19 cellular contexts compared by ENCODE assay signal in genomic region chr9:127817881-127818434, GRCh38. TPM values are rescaled to one million over a fixed set of nuclear protein-coding genes. Genes with fewer than 3 reads are reported as not detected.
A peak's percentile ranks its signal among the peaks of the same experiment; 100 is the strongest.
DNase-seq lines count a peak whose midpoint lies in the region; ATAC-seq, FAIRE-seq and TF ChIP-seq lines count a peak whose summit lies in the region.
"Had no signal": no experiment of that assay in that cellular context is flagged by ENCODE, and none has a peak within 500 bp of the region (broad histone marks: within the 10 kb centered on the region; RNA-seq: fewer than 3 reads in every experiment).

No MANE protein-coding gene starts in this region.

- H4K20me1 ChIP-seq in K562 (replicated peaks; ENCODE audit: control insufficient read depth, insufficient read depth, low read length) (no peaks in the 10 kb centered on the region), OCI-LY7 (ENCODE audit: insufficient read depth, low read length) (no peaks in the 10 kb centered on the region)

- no peak overlapping the region for H3K4me3 ChIP-seq in K562
- H3K4me3 ChIP-seq in OCI-LY7 (ENCODE audit: low read depth, low read length, poor library complexity, severe bottlenecking) = no peak overlapping the region
- H3K4me3 ChIP-seq: neural progenitor cell, skin epidermis had no signal

- no peak for TF ChIP-seq EP300 in K562 (IDR thresholded peaks at IDR 0.05; ENCODE audit: low read length)

- DNase-seq in Calu3 (no peak), LHCN-M2 (ENCODE audit: low read depth) (peak; percentile 83), K562 (ENCODE audit: extremely low read depth in 1 of 4, low spot score in 3 of 4) (no peak), myocyte (ENCODE audit: low read depth) (peak; percentile 97), OCI-LY7 (ENCODE audit: low spot score) (no peak), GM13977 (ENCODE audit: low spot score) (no peak), type B pancreatic cell (ENCODE audit: extremely low spot score, unreplicated experiment) (no peak)
- DNase-seq: activated naive CD4-positive, alpha-beta T cell treated with anti-CD3 and anti-CD28 coated beads, Interleukin-2, amount 50 U/mL, for 16 hours; CD4-positive, alpha-beta T cell; GDM1; left cardiac atrium; NCI-H1417 treated with DMSO at 0.1 percent for 48 hours; NCI-H748 treated with DMSO at 0.1 percent for 48 hours had no signal

- no peak for ATAC-seq in K562
- no peak for ATAC-seq in GM18505 (IDR thresholded peaks at IDR 0.05; ENCODE audit: unreplicated experiment)

- H3K27ac Mint-ChIP-seq in Calu3 (ENCODE audit: unreplicated experiment) = peak overlapping the region; percentile 28
- H3K27ac Mint-ChIP-seq in type B pancreatic cell = no peak overlapping the region
- H3K27ac Mint-ChIP-seq: CD4-positive, alpha-beta T cell had no signal

- TF ChIP-seq CTCF in Calu3 (IDR thresholded peaks at IDR 0.05; ENCODE audit: unreplicated experiment) = no peak
- no peak for TF ChIP-seq CTCF in K562 (IDR thresholded peaks at IDR 0.05 in 2 of 3, conservative IDR thresholded peaks at IDR 0.05 in 1 of 3; ENCODE audit: insufficient read depth in 2 of 3, low read depth in 1 of 3, low read length in 3 of 3)
- no peak for TF ChIP-seq CTCF in OCI-LY7 (conservative IDR thresholded peaks at IDR 0.05; ENCODE audit: low read length)
- no peak for TF ChIP-seq CTCF in GM13977 (IDR thresholded peaks at IDR 0.05; ENCODE audit: extremely low read depth, insufficient read depth, missing control alignments)
- TF ChIP-seq CTCF in type B pancreatic cell (conservative IDR thresholded peaks at IDR 0.05) = no peak

- TF ChIP-seq POLR2A in K562 (conservative IDR thresholded peaks at IDR 0.05) = no peak
- TF ChIP-seq POLR2A in GM18505 (IDR thresholded peaks at IDR 0.05; ENCODE audit: borderline replicate concordance, extremely low read depth, insufficient read depth, insufficient read length) = no peak

- CTCF ChIA-PET in Calu3 (lab: Charles Lee) (no interaction called here), K562 (lab: Yijun Ruan, JAX; ENCODE audit: low intra/inter-chr PET ratio) (no interaction called here), OCI-LY7 (lab: Charles Lee; ENCODE audit: unreplicated experiment) (no interaction called here)

- no peak overlapping the region for H3K27ac ChIP-seq in K562 (ENCODE audit: extremely low read depth, low read depth, low read length)
- no peak overlapping the region for H3K27ac ChIP-seq in OCI-LY7 (ENCODE audit: low read depth, low read length, poor library complexity, severe bottlenecking)
- H3K27ac ChIP-seq: epithelial cell of prostate, neural progenitor cell had no signal

- in situ Hi-C loops in K562 (cut with MboI) = no loop called here
- in situ Hi-C loops in GM13977 (cut with MboI; ENCODE audit: low pct_unique_long_range_greater_than_20kb, low sequenced_read_pairs, unreplicated experiment) = no loop called here

- H3K27me3 ChIP-seq in K562 (ENCODE audit: control insufficient read depth in 2 of 2, insufficient read depth in 2 of 2, low read length in 2 of 2) = no peaks in the 10 kb centered on the region
- H3K27me3 ChIP-seq: neural progenitor cell had no signal

- POLR2A ChIA-PET in K562 (lab: Yijun Ruan, JAX) (interaction anchor here (0.5 to 1.8 kb wide), 8 partner anchors 8 to 45 kb away, joined by 3 to 12 read pairs (median 4); no protein-coding TSS in a partner anchor), OCI-LY7 (lab: Charles Lee) (no interaction called here)

- no peaks in the 10 kb centered on the region for H3K9me3 Mint-ChIP-seq in Calu3 (ENCODE audit: low read depth, unreplicated experiment)
- no peaks in the 10 kb centered on the region for H3K9me3 Mint-ChIP-seq in type B pancreatic cell
- H3K9me3 Mint-ChIP-seq: CD4-positive, alpha-beta T cell; neural progenitor cell had no signal

- peaks cover 32% of the 10 kb centered on the region for H3K36me3 Mint-ChIP-seq in Calu3 (ENCODE audit: insufficient read depth, unreplicated experiment)
- H3K36me3 Mint-ChIP-seq in type B pancreatic cell = no peaks in the 10 kb centered on the region
- H3K36me3 Mint-ChIP-seq: neural progenitor cell had no signal

- intact Hi-C loops in Calu3 (cut with micrococcal nuclease; ENCODE audit: unreplicated experiment) (no loop called here), K562 (cut with micrococcal nuclease) (no loop called here), OCI-LY7 (cut with micrococcal nuclease; ENCODE audit: unreplicated experiment) (no loop called here)

- no peak for FAIRE-seq in K562 (lab: Jason Lieb, UNC)
- FAIRE-seq: GM18507, TTC549 had no signal

- no peaks in the 10 kb centered on the region for H3K79me2 ChIP-seq in K562 (ENCODE audit: control insufficient read depth, insufficient read depth, low read length)
- H3K79me2 ChIP-seq in OCI-LY7 (ENCODE audit: insufficient read depth, low read depth, low read length) = no peaks in the 10 kb centered on the region

- WGBS in K562 (ENCODE audit: insufficient coverage, low coverage, missing lambda C conversion rate) = 88% methylated on average over 10 of the region's 17 CpGs

- peaks cover 0 to 27% of the 10 kb centered on the region in 2 experiments; a peak in 1 of 5 replicates for H3K4me1 ChIP-seq in K562 (replicated peaks in 1 of 2; ENCODE audit: control insufficient read depth in 2 of 2, insufficient read depth in 2 of 2, low read length in 2 of 2)
- no peaks in the 10 kb centered on the region for H3K4me1 ChIP-seq in OCI-LY7 (ENCODE audit: insufficient read depth, low read length, poor library complexity, severe bottlenecking)
- H3K4me1 ChIP-seq: neural progenitor cell had no signal

- H3K9me2 ChIP-seq in OCI-LY7 (ENCODE audit: insufficient read depth, low read length) = no peaks in the 10 kb centered on the region

- H3K9me3 ChIP-seq in K562 (replicated peaks; ENCODE audit: control insufficient read depth, insufficient read depth, low read depth, low read length) (no peaks in the 10 kb centered on the region), OCI-LY7 (ENCODE audit: low read length) (no peaks in the 10 kb centered on the region)

- TF ChIP-seq RAD21 in K562 (CRISPR knock-in tag; conservative IDR thresholded peaks at IDR 0.05 in 1 of 2, IDR thresholded peaks at IDR 0.05 in 1 of 2) = no peak

- H3K4me1 Mint-ChIP-seq in Calu3 (ENCODE audit: low read depth, unreplicated experiment) = no peaks in the 10 kb centered on the region
- H3K4me1 Mint-ChIP-seq in type B pancreatic cell (ENCODE audit: unreplicated experiment) = peaks cover 7% of the 10 kb centered on the region
- H3K4me1 Mint-ChIP-seq: neural progenitor cell had no signal

- no peaks in the 10 kb centered on the region for H3K27me3 Mint-ChIP-seq in Calu3 (ENCODE audit: unreplicated experiment)
- no peaks in the 10 kb centered on the region for H3K27me3 Mint-ChIP-seq in type B pancreatic cell
- H3K27me3 Mint-ChIP-seq: CD4-positive, alpha-beta T cell had no signal

- no peak overlapping the region for H3K4me2 ChIP-seq in K562 (ENCODE audit: insufficient read depth, low read length)
- no peak overlapping the region for H3K4me2 ChIP-seq in OCI-LY7 (ENCODE audit: low read length)
- H3K4me2 ChIP-seq: neural progenitor cell had no signal

- H2AFZ ChIP-seq in K562 (ENCODE audit: low read depth, low read length) (no peak overlapping the region), OCI-LY7 (ENCODE audit: low read length) (no peak overlapping the region)
- H2AFZ ChIP-seq: neural progenitor cell had no signal

- H3K36me3 ChIP-seq in K562 (ENCODE audit: control insufficient read depth, insufficient read depth, low read length) = peaks cover 21% of the 10 kb centered on the region; the same call in 1 of the 3 replicates
- peaks cover 45% of the 10 kb centered on the region for H3K36me3 ChIP-seq in OCI-LY7 (ENCODE audit: insufficient read depth, low read length)
- H3K36me3 ChIP-seq: neural progenitor cell had no signal

- BruUV-seq in Calu3 (replicated peaks; lab: Mats Ljungman, UMichigan) (no TSS peak), K562 (replicated peaks; lab: Mats Ljungman, UMichigan) (no TSS peak), OCI-LY7 (replicated peaks; lab: Mats Ljungman, UMichigan) (no TSS peak)

- H3K4me3 Mint-ChIP-seq in Calu3 (ENCODE audit: low read depth, unreplicated experiment) = no peak overlapping the region
- H3K4me3 Mint-ChIP-seq in type B pancreatic cell = no peak overlapping the region
- H3K4me3 Mint-ChIP-seq: CD4-positive, alpha-beta T cell had no signal

- H3K9me1 ChIP-seq in K562 (ENCODE audit: control insufficient read depth, insufficient read depth, low read length) = no peaks in the 10 kb centered on the region

- peak overlapping the region in 1 of 2 experiments; percentile 33; a peak in 1 of 4 replicates for H3K9ac ChIP-seq in K562 (ENCODE audit: insufficient read depth in 1 of 2, low read depth in 2 of 2, low read length in 2 of 2)
- H3K9ac ChIP-seq: neural progenitor cell had no signal

RNA-seq across cellular contexts. Expression of gene FPGS, which starts 15.3 kb away (rescaled TPM):
- total RNA-seq in Calu3 (2022) = 75.2 and 79.9 TPM in 2 replicates
- total RNA-seq in LHCN-M2 (2014; rRNA removed) = 94.1 and 104 TPM in 2 replicates
- polyA plus RNA-seq in LHCN-M2 (2012) = 78.6 TPM
- 82.8 and 192 TPM in 2 replicates for total RNA-seq in K562 (2011; cell fraction: chromatin; rRNA removed; ENCODE audit: low replicate concordance)
- 117 and 131 TPM in 2 replicates for total RNA-seq in K562 (2011; cell fraction: nucleolus; rRNA removed)
- total RNA-seq in K562 (2011; cell fraction: nucleoplasm; rRNA removed) = 76.6 and 93.6 TPM in 2 replicates
- 77.1 and 91.1 TPM in 2 replicates for total RNA-seq in K562 (2014; rRNA removed)
- 19.7 and 32.6 TPM in 2 replicates for total RNA-seq in K562 (2014; rRNA removed; fragmentation: Illumina TruSeq; extraction: Trizol)
- 52.9 and 54.0 TPM in 2 replicates for total RNA-seq in K562 (2015; rRNA removed; fragmentation: Illumina TruSeq; extraction: Trizol)
- total RNA-seq in K562 (2021) = 85.1 and 90.2 TPM in 2 replicates
- 59.2 and 65.5 TPM in 2 replicates for polyA plus RNA-seq in K562 (2011; rRNA removed)
- polyA plus RNA-seq in K562 (2011; cell fraction: cytosol; rRNA removed) = 77.6 and 147 TPM in 2 replicates
- 83.8 and 119 TPM in 2 replicates for polyA plus RNA-seq in K562 (2011; cell fraction: nucleus; rRNA removed)
- 59.3 and 62.8 TPM in 2 replicates for polyA plus RNA-seq in K562 (2012)
- 86.4 and 87.8 TPM in 2 replicates for polyA plus RNA-seq in K562 (2014; fragmentation: Illumina TruSeq; extraction: Trizol)
- polyA plus RNA-seq in K562 (2014; fragmentation: Nextera tagmentation; extraction: Ambion mirVana) = 1 to 10 TPM in 1 of 2 experiments, under 1 TPM in 1; 0.84 to 2.0 TPM
- polyA plus RNA-seq in K562 (2014; rRNA removed) = 61.4 and 63.1 TPM in 2 replicates
- 31.3 and 52.3 TPM in 2 replicates for polyA minus RNA-seq in K562 (2011; rRNA and poly(A)+ RNA removed)
- polyA minus RNA-seq in K562 (2011; cell fraction: cytosol; rRNA and poly(A)+ RNA removed) = 47.3 and 50.9 TPM in 2 replicates
- polyA minus RNA-seq in K562 (2011; cell fraction: nucleus; rRNA and poly(A)+ RNA removed) = 28.5 and 31.4 TPM in 2 replicates
- 141 and 200 TPM in 2 replicates for total RNA-seq in myocyte
- 73.8 TPM for polyA plus RNA-seq in myocyte (2012)
- 136 and 147 TPM in 2 replicates for total RNA-seq in OCI-LY7 (2014; rRNA removed; shearing (Covaris generic))
- 132 and 165 TPM in 2 replicates for total RNA-seq in OCI-LY7 (2022)
- total RNA-seq in type B pancreatic cell (ENCODE audit: low replicate concordance) = 18.7 and 42.4 TPM in 2 replicates

RNA-seq across cellular contexts. Expression of gene CDK9, which starts 32.1 kb away (rescaled TPM):
- total RNA-seq in Calu3 (2022) = 41.8 and 51.3 TPM in 2 replicates
- total RNA-seq in LHCN-M2 (2014; rRNA removed) = 36.6 and 37.0 TPM in 2 replicates
- polyA plus RNA-seq in LHCN-M2 (2012) = 39.8 TPM
- total RNA-seq in K562 (2011; cell fraction: chromatin; rRNA removed; ENCODE audit: low replicate concordance) = 56.0 and 127 TPM in 2 replicates
- 76.7 and 85.9 TPM in 2 replicates for total RNA-seq in K562 (2011; cell fraction: nucleolus; rRNA removed)
- 52.5 and 57.5 TPM in 2 replicates for total RNA-seq in K562 (2011; cell fraction: nucleoplasm; rRNA removed)
- total RNA-seq in K562 (2014; rRNA removed) = 33.0 and 36.7 TPM in 2 replicates
- total RNA-seq in K562 (2014; rRNA removed; fragmentation: Illumina TruSeq; extraction: Trizol) = 27.5 and 27.9 TPM in 2 replicates
- total RNA-seq in K562 (2015; rRNA removed; fragmentation: Illumina TruSeq; extraction: Trizol) = 28.1 and 29.8 TPM in 2 replicates
- 75.2 and 78.6 TPM in 2 replicates for total RNA-seq in K562 (2021)
- 44.6 and 51.9 TPM in 2 replicates for polyA plus RNA-seq in K562 (2011; rRNA removed)
- 44.4 and 58.1 TPM in 2 replicates for polyA plus RNA-seq in K562 (2011; cell fraction: cytosol; rRNA removed)
- 121 and 155 TPM in 2 replicates for polyA plus RNA-seq in K562 (2011; cell fraction: nucleus; rRNA removed)
- 52.1 and 60.8 TPM in 2 replicates for polyA plus RNA-seq in K562 (2012)
- 54.1 and 60.5 TPM in 2 replicates for polyA plus RNA-seq in K562 (2014; fragmentation: Illumina TruSeq; extraction: Trizol)
- polyA plus RNA-seq in K562 (2014; fragmentation: Nextera tagmentation; extraction: Ambion mirVana) = 1 to 10 TPM; 4.2 to 5.0 TPM
- 34.7 and 42.6 TPM in 2 replicates for polyA plus RNA-seq in K562 (2014; rRNA removed)
- 45.5 and 76.0 TPM in 2 replicates for polyA minus RNA-seq in K562 (2011; rRNA and poly(A)+ RNA removed)
- polyA minus RNA-seq in K562 (2011; cell fraction: cytosol; rRNA and poly(A)+ RNA removed) = 25.9 and 42.3 TPM in 2 replicates
- polyA minus RNA-seq in K562 (2011; cell fraction: nucleus; rRNA and poly(A)+ RNA removed) = 31.0 and 33.8 TPM in 2 replicates
- 71.1 and 84.0 TPM in 2 replicates for total RNA-seq in myocyte
- 47.3 TPM for polyA plus RNA-seq in myocyte (2012)
- 69.8 and 80.0 TPM in 2 replicates for total RNA-seq in OCI-LY7 (2014; rRNA removed; shearing (Covaris generic))
- 123 and 136 TPM in 2 replicates for total RNA-seq in OCI-LY7 (2022)
- total RNA-seq in type B pancreatic cell (ENCODE audit: low replicate concordance) = 65.8 and 77.3 TPM in 2 replicates

RNA-seq across cellular contexts. Expression of gene ENG, which starts 36.5 kb away (rescaled TPM):
- 0.32 TPM in 1 of 2 replicates, not detected in the other for total RNA-seq in Calu3 (2022)
- 47.5 and 48.3 TPM in 2 replicates for total RNA-seq in LHCN-M2 (2014; rRNA removed)
- 83.5 TPM for polyA plus RNA-seq in LHCN-M2 (2012)
- total RNA-seq in K562 (2011; cell fraction: chromatin; rRNA removed; ENCODE audit: low replicate concordance) = 0.51 and 0.69 TPM in 2 replicates
- total RNA-seq in K562 (2011; cell fraction: nucleolus; rRNA removed) = 0.50 and 1.1 TPM in 2 replicates
- not detected in 2 replicates for total RNA-seq in K562 (2011; cell fraction: nucleoplasm; rRNA removed)
- total RNA-seq in K562 (2014; rRNA removed) = 0.16 and 0.23 TPM in 2 replicates
- 0.07 TPM in 1 of 2 replicates, not detected in the other for total RNA-seq in K562 (2014; rRNA removed; fragmentation: Illumina TruSeq; extraction: Trizol)
- 0.04 TPM in 1 of 2 replicates, not detected in the other for total RNA-seq in K562 (2015; rRNA removed; fragmentation: Illumina TruSeq; extraction: Trizol)
- total RNA-seq in K562 (2021) = 0.40 and 0.51 TPM in 2 replicates
- polyA plus RNA-seq in K562 (2011; rRNA removed) = 0.14 and 0.27 TPM in 2 replicates
- 0.19 TPM in 2 replicates for polyA plus RNA-seq in K562 (2011; cell fraction: cytosol; rRNA removed)
- 0.21 and 0.33 TPM in 2 replicates for polyA plus RNA-seq in K562 (2011; cell fraction: nucleus; rRNA removed)
- polyA plus RNA-seq in K562 (2012) = 0.73 and 1.6 TPM in 2 replicates
- polyA plus RNA-seq in K562 (2014; fragmentation: Illumina TruSeq; extraction: Trizol) = 0.24 and 0.28 TPM in 2 replicates
- under 1 TPM in 1 of 2 experiments, not detected in 1; 0.13 TPM for polyA plus RNA-seq in K562 (2014; fragmentation: Nextera tagmentation; extraction: Ambion mirVana)
- 0.13 TPM in 1 of 2 replicates, not detected in the other for polyA plus RNA-seq in K562 (2014; rRNA removed)
- polyA minus RNA-seq in K562 (2011; rRNA and poly(A)+ RNA removed) = 0.06 TPM in 1 of 2 replicates, not detected in the other
- 0.64 TPM in 1 of 2 replicates, not detected in the other for polyA minus RNA-seq in K562 (2011; cell fraction: cytosol; rRNA and poly(A)+ RNA removed)
- not detected in 2 replicates for polyA minus RNA-seq in K562 (2011; cell fraction: nucleus; rRNA and poly(A)+ RNA removed)
- 10.5 and 12.5 TPM in 2 replicates for total RNA-seq in myocyte
- 57.1 TPM for polyA plus RNA-seq in myocyte (2012)
- not detected in 2 replicates for total RNA-seq in OCI-LY7 (2014; rRNA removed; shearing (Covaris generic))
- total RNA-seq in OCI-LY7 (2022) = not detected in 2 replicates
- total RNA-seq in type B pancreatic cell (ENCODE audit: low replicate concordance) = 0.86 and 1.6 TPM in 2 replicates

RNA-seq across cellular contexts. Expression of gene SH2D3C, which starts 39.5 kb away (rescaled TPM):
- total RNA-seq in Calu3 (2022) (not detected in 2 replicates), LHCN-M2 (2014; rRNA removed) (not detected in 2 replicates), K562 (2014; rRNA removed) (0.29 and 1.2 TPM in 2 replicates), K562 (2014; rRNA removed; fragmentation: Illumina TruSeq; extraction: Trizol) (0.11 and 0.19 TPM in 2 replicates), K562 (2015; rRNA removed; fragmentation: Illumina TruSeq; extraction: Trizol) (0.29 and 0.34 TPM in 2 replicates), K562 (2021) (0.83 and 0.89 TPM in 2 replicates), myocyte (0.16 and 0.36 TPM in 2 replicates), OCI-LY7 (2022) (39.1 and 45.7 TPM in 2 replicates), type B pancreatic cell (ENCODE audit: low replicate concordance) (1.6 and 7.1 TPM in 2 replicates)
- not detected for polyA plus RNA-seq in LHCN-M2 (2012)
- total RNA-seq in K562 (2011; cell fraction: chromatin; rRNA removed; ENCODE audit: low replicate concordance) = 0.77 and 4.1 TPM in 2 replicates
- 0.92 and 1.2 TPM in 2 replicates for total RNA-seq in K562 (2011; cell fraction: nucleolus; rRNA removed)
- total RNA-seq in K562 (2011; cell fraction: nucleoplasm; rRNA removed) = 0.88 and 1.3 TPM in 2 replicates
- polyA plus RNA-seq in K562 (2011; rRNA removed) (0.22 and 1.3 TPM in 2 replicates), K562 (2014; fragmentation: Illumina TruSeq; extraction: Trizol) (0.19 and 0.29 TPM in 2 replicates), K562 (2014; fragmentation: Nextera tagmentation; extraction: Ambion mirVana) (under 1 TPM in 1 of 2 experiments, not detected in 1; 0.03 TPM), K562 (2014; rRNA removed) (0.21 and 0.38 TPM in 2 replicates)
- 0.86 and 1.3 TPM in 2 replicates for polyA plus RNA-seq in K562 (2011; cell fraction: cytosol; rRNA removed)
- 1.5 TPM in 2 replicates for polyA plus RNA-seq in K562 (2011; cell fraction: nucleus; rRNA removed)
- 1.2 and 2.2 TPM in 2 replicates for polyA plus RNA-seq in K562 (2012)
- 0.42 and 0.46 TPM in 2 replicates for polyA minus RNA-seq in K562 (2011; rRNA and poly(A)+ RNA removed)
- 2.4 TPM in 1 of 2 replicates, not detected in the other for polyA minus RNA-seq in K562 (2011; cell fraction: cytosol; rRNA and poly(A)+ RNA removed)
- polyA minus RNA-seq in K562 (2011; cell fraction: nucleus; rRNA and poly(A)+ RNA removed) = 0.94 and 1.00 TPM in 2 replicates
- not detected for polyA plus RNA-seq in myocyte (2012)
- 38.5 and 40.0 TPM in 2 replicates for total RNA-seq in OCI-LY7 (2014; rRNA removed; shearing (Covaris generic))

RNA-seq across cellular contexts. Expression of gene AK1, which starts 59.5 kb away (rescaled TPM):
- total RNA-seq in Calu3 (2022) (12.2 and 15.6 TPM in 2 replicates), LHCN-M2 (2014; rRNA removed) (75.1 and 85.0 TPM in 2 replicates), K562 (2014; rRNA removed) (33.2 and 56.5 TPM in 2 replicates), K562 (2014; rRNA removed; fragmentation: Illumina TruSeq; extraction: Trizol) (15.1 and 22.6 TPM in 2 replicates), K562 (2015; rRNA removed; fragmentation: Illumina TruSeq; extraction: Trizol) (38.7 and 39.0 TPM in 2 replicates), K562 (2021) (67.6 and 71.8 TPM in 2 replicates), myocyte (611 and 777 TPM in 2 replicates), OCI-LY7 (2022) (21.6 and 22.6 TPM in 2 replicates), type B pancreatic cell (ENCODE audit: low replicate concordance) (35.2 and 59.8 TPM in 2 replicates)
- polyA plus RNA-seq in LHCN-M2 (2012) = 189 TPM
- 1.9 and 7.3 TPM in 2 replicates for total RNA-seq in K562 (2011; cell fraction: chromatin; rRNA removed; ENCODE audit: low replicate concordance)
- 7.1 and 11.2 TPM in 2 replicates for total RNA-seq in K562 (2011; cell fraction: nucleolus; rRNA removed)
- 3.7 and 5.5 TPM in 2 replicates for total RNA-seq in K562 (2011; cell fraction: nucleoplasm; rRNA removed)
- polyA plus RNA-seq in K562 (2011; rRNA removed) (37.2 and 44.6 TPM in 2 replicates), K562 (2014; fragmentation: Illumina TruSeq; extraction: Trizol) (68.8 and 76.7 TPM in 2 replicates), K562 (2014; fragmentation: Nextera tagmentation; extraction: Ambion mirVana) (10 to 100 TPM; 10.1 to 38.9 TPM), K562 (2014; rRNA removed) (58.1 and 73.2 TPM in 2 replicates)
- 48.4 and 109 TPM in 2 replicates for polyA plus RNA-seq in K562 (2011; cell fraction: cytosol; rRNA removed)
- 29.2 and 57.2 TPM in 2 replicates for polyA plus RNA-seq in K562 (2011; cell fraction: nucleus; rRNA removed)
- 69.4 and 83.0 TPM in 2 replicates for polyA plus RNA-seq in K562 (2012)
- polyA minus RNA-seq in K562 (2011; rRNA and poly(A)+ RNA removed) = 10.3 and 14.5 TPM in 2 replicates
- 11.4 and 13.5 TPM in 2 replicates for polyA minus RNA-seq in K562 (2011; cell fraction: cytosol; rRNA and poly(A)+ RNA removed)
- 1.2 and 2.1 TPM in 2 replicates for polyA minus RNA-seq in K562 (2011; cell fraction: nucleus; rRNA and poly(A)+ RNA removed)
- polyA plus RNA-seq in myocyte (2012) = 432 TPM
- total RNA-seq in OCI-LY7 (2014; rRNA removed; shearing (Covaris generic)) = 10.7 and 19.5 TPM in 2 replicates

Comparison
In these comparisons a context has a peak if more than half of its experiments do, and no peak if none do; other contexts are left out.
1. DNase-seq: peak in LHCN-M2 (single experiment) and myocyte (single experiment); none in Calu3 (single experiment), K562 (0 of 4), OCI-LY7 (single experiment), GM13977 (single experiment) and type B pancreatic cell (single experiment).